In genomic region chr11:12066056-12066798, GRCh38 we compare ENCODE assay signal across 10 cellular contexts.
DNase-seq lines count a peak whose midpoint lies in the region; ATAC-seq and TF ChIP-seq lines count a peak whose summit lies in the region.
"Had no signal": no experiment of that assay in that cellular context is flagged by ENCODE, and none has a peak within 500 bp of the region (broad histone marks: within the 10 kb centered on the region; RNA-seq: fewer than 3 reads in every experiment).

No MANE protein-coding gene starts in this region.

- no peak overlapping the region for H3K9ac ChIP-seq in BLaER1 treated with 17β-estradiol and CSF1 and Interleukin-3, amounts not matched to agents 10 nM and 100 nM

- no peak overlapping the region for H3K4me3 Mint-ChIP-seq in nephron

- ATAC-seq in GM18867 (IDR thresholded peaks at IDR 0.05; ENCODE audit: unreplicated experiment) (no peak), GM21360 (IDR thresholded peaks at IDR 0.05; ENCODE audit: unreplicated experiment) (no peak)

- H3K27ac ChIP-seq in BLaER1 treated with 17β-estradiol and CSF1 and Interleukin-3, amounts not matched to agents 10 nM and 100 nM: no peak overlapping the region

- peaks cover 3% of the 10 kb centered on the region for H3K9me3 Mint-ChIP-seq in nephron

- DNase-seq in MV-4-11 (lab: John Stamatoyannopoulos, UW) (peak; percentile 21), epithelial cell of esophagus (ENCODE audit: low read depth) (peak; percentile 100), cerebellar nuclear complex (lab: John Stamatoyannopoulos, UW) (no peak)
- no peak for DNase-seq in activated CD4-positive, alpha-beta T cell treated with anti-CD3 and anti-CD28 coated beads for 1 hour
- DNase-seq: NCI-H2029 treated with DMSO at 0.1 percent for 48 hours had no signal

- peak overlapping the region in 8 of 11 experiments; percentile 8 to 57 (median 46); a peak in 14 of 22 replicates for H3K4me2 ChIP-seq in BLaER1 treated with 17β-estradiol and CSF1 and Interleukin-3, amounts not matched to agents 10 nM and 100 nM

- H3K4me1 ChIP-seq in BLaER1 treated with 17β-estradiol and CSF1 and Interleukin-3, amounts not matched to agents 10 nM and 100 nM: peaks cover 14 to 23% (median 17%) of the 10 kb centered on the region in 10 experiments

- no peak overlapping the region for H3K4me3 ChIP-seq in BLaER1 treated with 17β-estradiol and CSF1 and Interleukin-3, amounts not matched to agents 10 nM and 100 nM
- H3K4me3 ChIP-seq in epithelial cell of esophagus (ENCODE audit: low read length): no peak overlapping the region

- H4K20me1 ChIP-seq in BLaER1 treated with 17β-estradiol and CSF1 and Interleukin-3, amounts not matched to agents 10 nM and 100 nM: no peaks in the 10 kb centered on the region

- peaks cover 4% of the 10 kb centered on the region for H3K27me3 Mint-ChIP-seq in nephron (ENCODE audit: low read depth)

- no peaks in the 10 kb centered on the region for H3K27me3 ChIP-seq in BLaER1 treated with 17β-estradiol and CSF1 and Interleukin-3, amounts not matched to agents 10 nM and 100 nM

- H3K9me3 ChIP-seq in BLaER1 treated with 17β-estradiol and CSF1 and Interleukin-3, amounts not matched to agents 10 nM and 100 nM (replicated peaks in 1 of 11): peaks cover 8 to 15% (median 12%) of the 10 kb centered on the region in 11 experiments; a peak in 20 of 22 replicates

- H3K27ac Mint-ChIP-seq in nephron: peak overlapping the region; percentile 23 to 87 (median 26)
- H3K27ac Mint-ChIP-seq: activated naive CD4-positive, alpha-beta T cell treated with anti-CD3 and anti-CD28 coated beads, Interleukin-2, amount 50 U/mL, for 72 hours had no signal

- peaks cover 27% of the 10 kb centered on the region for H3K4me1 Mint-ChIP-seq in nephron

- no peak for TF ChIP-seq CTCF in epithelial cell of esophagus (IDR thresholded peaks at IDR 0.05; ENCODE audit: insufficient read depth, low read depth, low read length, missing control alignments)
- no peak for TF ChIP-seq CTCF in nephron (IDR thresholded peaks at IDR 0.05; ENCODE audit: unreplicated experiment in 3 of 3)

- no peaks in the 10 kb centered on the region for H3K36me3 ChIP-seq in BLaER1 treated with 17β-estradiol and CSF1 and Interleukin-3, amounts not matched to agents 10 nM and 100 nM

- H3K36me3 Mint-ChIP-seq in nephron (ENCODE audit: low read depth): no peaks in the 10 kb centered on the region
- H3K36me3 Mint-ChIP-seq: activated naive CD4-positive, alpha-beta T cell treated with anti-CD3 and anti-CD28 coated beads, Interleukin-2, amount 50 U/mL, for 72 hours had no signal

Comparison
In these comparisons a context has a peak if more than half of its experiments do, and no peak if none do; other contexts are left out.
1. DNase-seq: peak in MV-4-11 (single experiment) and epithelial cell of esophagus (single experiment); none in cerebellar nuclear complex (0 of 2) and activated CD4-positive, alpha-beta T cell treated with anti-CD3 and anti-CD28 coated beads for 1 hour (single experiment).